2 cellular contexts compared by ENCODE assay signal in genomic region chr20:60764328-60764727, GRCh38.
TF ChIP-seq lines count a peak whose summit lies in the region.

No MANE protein-coding gene starts in this region.

TF ChIP-seq in IMR-90, 13 proteins besides CTCF, POLR2A, EP300 and RAD21:
- TF ChIP-seq, protein P1, sequence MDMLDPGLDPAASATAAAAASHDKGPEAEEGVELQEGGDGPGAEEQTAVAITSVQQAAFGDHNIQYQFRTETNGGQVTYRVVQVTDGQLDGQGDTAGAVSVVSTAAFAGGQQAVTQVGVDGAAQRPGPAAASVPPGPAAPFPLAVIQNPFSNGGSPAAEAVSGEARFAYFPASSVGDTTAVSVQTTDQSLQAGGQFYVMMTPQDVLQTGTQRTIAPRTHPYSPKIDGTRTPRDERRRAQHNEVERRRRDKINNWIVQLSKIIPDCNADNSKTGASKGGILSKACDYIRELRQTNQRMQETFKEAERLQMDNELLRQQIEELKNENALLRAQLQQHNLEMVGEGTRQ (IDR thresholded peaks at IDR 0.05; ENCODE audit: low read depth, low read length), result no peak
- TF ChIP-seq CEBPB (IDR thresholded peaks at IDR 0.05; ENCODE audit: low read depth, low read length), result no peak

TF ChIP-seq in H1, 55 proteins besides CTCF, POLR2A, EP300 and RAD21:
- TF ChIP-seq SP4 (IDR thresholded peaks at IDR 0.05; ENCODE audit: low read length), result no peak
- no peak for TF ChIP-seq JUN (IDR thresholded peaks at IDR 0.05; ENCODE audit: low read depth, low read length)
- no peak for TF ChIP-seq RXRA (IDR thresholded peaks at IDR 0.05; ENCODE audit: insufficient read depth, low read depth, low read length)
- no peak for TF ChIP-seq RFX5 (IDR thresholded peaks at IDR 0.05; ENCODE audit: borderline replicate concordance, low read depth, low read length)
- no peak for TF ChIP-seq NANOG (IDR thresholded peaks at IDR 0.05; ENCODE audit: insufficient read depth, low read depth, low read length, poor library complexity, severe bottlenecking)
- TF ChIP-seq SIN3A (conservative IDR thresholded peaks at IDR 0.05 in 1 of 2, IDR thresholded peaks at IDR 0.05 in 1 of 2; ENCODE audit: low read depth in 1 of 2, low read length in 2 of 2), result no peak
- TF ChIP-seq GTF2F1 (IDR thresholded peaks at IDR 0.05; ENCODE audit: borderline replicate concordance, low read depth, low read length), result no peak
- no peak for TF ChIP-seq CHD1 (IDR thresholded peaks at IDR 0.05; ENCODE audit: low read depth, low read length)
- TF ChIP-seq NRF1 (IDR thresholded peaks at IDR 0.05; ENCODE audit: low read depth, low read length), result no peak
TF ChIP-seq in H1: peak in this region for 0.
